In genomic region chr1:145453873-145454272, GRCh38 we compare ENCODE assay signal across 7 cellular contexts. TPM values are rescaled to one million over a fixed set of nuclear protein-coding genes. Genes with fewer than 3 reads are reported as not detected.
DNase-seq lines count a peak whose midpoint lies in the region; ATAC-seq and TF ChIP-seq lines count a peak whose summit lies in the region.
"Not testable (repeated sequence)": the region's sequence is repeated elsewhere in the genome, so short reads cannot be mapped to it uniquely, and the experiment has no call there.

No MANE protein-coding gene starts in this region.

- not testable (repeated sequence) for H3K9me2 ChIP-seq in GM23338 (ENCODE audit: insufficient read depth)

- ATAC-seq in GM23338 = peak; percentile 5; the same call in 1 of the 3 replicates

- H3K9ac ChIP-seq in HUES64 (ENCODE audit: low read depth, low read length) = not testable (repeated sequence)

- peak overlapping the region; percentile 41; the same call in 1 of the 2 replicates for H3K4me3 ChIP-seq in GM23338
- 0 out of 2 replicates have a peak overlapping the region, but pooled peaks have one; percentile 19 for H3K4me3 ChIP-seq in HUES64 (ENCODE audit: low read length)
- not testable (repeated sequence) for H3K4me3 ChIP-seq in coronary artery; osteoblast (ENCODE audit: insufficient read depth, low read length)

- CTCF ChIA-PET in activated naive CD4-positive, alpha-beta T cell treated with anti-CD3 and anti-CD28 coated beads for 36 hours (lab: Charles Lee) = not testable (repeated sequence)

- peak; percentile 5 for DNase-seq in GM23338 (ENCODE audit: low spot score)
- not testable (repeated sequence) for DNase-seq in activated naive CD4-positive, alpha-beta T cell treated with anti-CD3 and anti-CD28 coated beads for 36 hours; glutamatergic neuron; mesothelial cell of epicardium (ENCODE audit: low spot score in 2 of 2, unreplicated experiment in 2 of 2)
- DNase-seq in coronary artery (ENCODE audit: low spot score) = peak; percentile 29
- peak; percentile 29 for DNase-seq in osteoblast (ENCODE audit: insufficient read length, low spot score, missing footprints)

- not testable (repeated sequence) for TF ChIP-seq CTCF in GM23338 (conservative IDR thresholded peaks at IDR 0.05; ENCODE audit: low read depth in 2 of 2); coronary artery (IDR thresholded peaks at IDR 0.05); glutamatergic neuron (IDR thresholded peaks at IDR 0.05; ENCODE audit: partially characterized antibody, unreplicated experiment); mesothelial cell of epicardium (IDR thresholded peaks at IDR 0.05; ENCODE audit: unreplicated experiment); osteoblast (IDR thresholded peaks at IDR 0.05; ENCODE audit: extremely low read depth, low read depth, low read length)

- H3K4me1 ChIP-seq in GM23338 (ENCODE audit: insufficient read depth); HUES64 (ENCODE audit: insufficient read depth, low read length); osteoblast (ENCODE audit: insufficient read depth, low read length): not testable (repeated sequence)

- H3F3A ChIP-seq in GM23338 (replicated peaks; ENCODE audit: low read depth) = not testable (repeated sequence)

- not testable (repeated sequence) for H3K36me3 ChIP-seq in GM23338 (ENCODE audit: insufficient read depth); HUES64 (ENCODE audit: insufficient read depth, low read length); osteoblast (ENCODE audit: insufficient read depth, low read length)

- not testable (repeated sequence) for H3K27ac ChIP-seq in GM23338 (ENCODE audit: low read depth); HUES64 (ENCODE audit: low read depth, low read length); coronary artery; osteoblast (ENCODE audit: low read depth, low read length)

- peaks cover 34% of the 10 kb centered on the region for H3K27me3 Mint-ChIP-seq in GM23338 (ENCODE audit: insufficient read depth, low read depth, poor library complexity)
- H3K27me3 Mint-ChIP-seq in activated naive CD4-positive, alpha-beta T cell treated with anti-CD3 and anti-CD28 coated beads for 36 hours (ENCODE audit: low read depth) = peaks cover 26% of the 10 kb centered on the region
- H3K27me3 Mint-ChIP-seq in glutamatergic neuron (ENCODE audit: unreplicated experiment) = not testable (repeated sequence)
- H3K27me3 Mint-ChIP-seq in mesothelial cell of epicardium (ENCODE audit: low read depth) = peaks cover 44% of the 10 kb centered on the region

- 0 out of 2 replicates have a peak overlapping the region, but pooled peaks have one; percentile 86 for H2AFZ ChIP-seq in GM23338
- H2AFZ ChIP-seq in osteoblast (ENCODE audit: low read length) = not testable (repeated sequence)

- not testable (repeated sequence) for H3K4me1 Mint-ChIP-seq in GM23338; activated naive CD4-positive, alpha-beta T cell treated with anti-CD3 and anti-CD28 coated beads for 36 hours (ENCODE audit: low read depth); glutamatergic neuron (ENCODE audit: low read depth, unreplicated experiment); mesothelial cell of epicardium

- not testable (repeated sequence) for H3K79me2 ChIP-seq in GM23338 (replicated peaks; ENCODE audit: insufficient read depth); osteoblast (ENCODE audit: insufficient read depth, low read length)

- H3K9me3 Mint-ChIP-seq in GM23338; activated naive CD4-positive, alpha-beta T cell treated with anti-CD3 and anti-CD28 coated beads for 36 hours; glutamatergic neuron (ENCODE audit: unreplicated experiment); mesothelial cell of epicardium: not testable (repeated sequence)

- peak overlapping the region; percentile 60; the same call in 1 of the 2 replicates for H3K4me2 ChIP-seq in GM23338
- H3K4me2 ChIP-seq in osteoblast (ENCODE audit: insufficient read depth, low read length) = not testable (repeated sequence)

- not testable (repeated sequence) for H3K36me3 Mint-ChIP-seq in GM23338 (ENCODE audit: low read depth); activated naive CD4-positive, alpha-beta T cell treated with anti-CD3 and anti-CD28 coated beads for 36 hours (ENCODE audit: low read depth); glutamatergic neuron (ENCODE audit: unreplicated experiment); mesothelial cell of epicardium

- not testable (repeated sequence) for H4K20me1 ChIP-seq in GM23338 (replicated peaks; ENCODE audit: insufficient read depth); osteoblast (ENCODE audit: insufficient read depth, low read length)

- H3K4me3 Mint-ChIP-seq in GM23338 (peak overlapping the region; percentile 80), glutamatergic neuron (ENCODE audit: unreplicated experiment) (peak overlapping the region; percentile 87), mesothelial cell of epicardium (peak overlapping the region; percentile 22)
- peak overlapping the region; percentile 6 for H3K4me3 Mint-ChIP-seq in activated naive CD4-positive, alpha-beta T cell treated with anti-CD3 and anti-CD28 coated beads for 36 hours

- H3K9me3 ChIP-seq in HUES64 (ENCODE audit: insufficient read depth, low read depth, low read length); osteoblast (ENCODE audit: low read depth, low read length): not testable (repeated sequence)

- intact Hi-C loops in activated naive CD4-positive, alpha-beta T cell treated with anti-CD3 and anti-CD28 coated beads for 36 hours (cut with micrococcal nuclease) = not testable (repeated sequence)

- H3K27ac Mint-ChIP-seq in GM23338; activated naive CD4-positive, alpha-beta T cell treated with anti-CD3 and anti-CD28 coated beads for 36 hours; glutamatergic neuron (ENCODE audit: unreplicated experiment); mesothelial cell of epicardium: not testable (repeated sequence)

- H3K27me3 ChIP-seq in GM23338 (ENCODE audit: insufficient read depth) (peaks cover 31% of the 10 kb centered on the region), HUES64 (ENCODE audit: insufficient read depth, low read length) (peaks cover 30% of the 10 kb centered on the region)
- H3K27me3 ChIP-seq in osteoblast (ENCODE audit: insufficient read depth, low read length) = not testable (repeated sequence)

- WGBS in HUES64 = 20% methylated on average over 28 of the region's 28 CpGs

TF ChIP-seq in GM23338, 12 proteins besides CTCF, POLR2A, EP300 and RAD21:
- TF ChIP-seq EZH2phosphoT487 (IDR thresholded peaks at IDR 0.05; ENCODE audit: unreplicated experiment) = peak; percentile 59
- TF ChIP-seq EZH2 (IDR thresholded peaks at IDR 0.05; ENCODE audit: low read depth, unreplicated experiment) = peak; percentile 82

RNA-seq across cellular contexts. Expression of gene NBPF20, which starts 28.5 kb away (rescaled TPM):
- 0.83 and 1.6 TPM in 2 replicates for total RNA-seq in GM23338 (2014; rRNA removed; shearing (Covaris generic))
- polyA plus RNA-seq in GM23338 (2016; fragmentation: Nextera tagmentation; extraction: Ambion mirVana) = 0.30 and 0.50 TPM in 2 replicates
- 0.25 TPM for polyA plus RNA-seq in HUES64 (2013, experiment 1 of 2)
- 0.38 TPM for polyA plus RNA-seq in HUES64 (2013, experiment 2 of 2)
- total RNA-seq in activated naive CD4-positive, alpha-beta T cell treated with anti-CD3 and anti-CD28 coated beads for 36 hours = 1 to 10 TPM; 1.4 to 1.8 TPM
- total RNA-seq in glutamatergic neuron (ENCODE audit: unreplicated experiment) (1.2 TPM), mesothelial cell of epicardium (4.5 to 5.0 TPM (median 4.9 TPM) in 3 replicates), osteoblast (1.4 and 2.4 TPM in 2 replicates)

Comparison
In these comparisons a context has a peak if more than half of its experiments do, and no peak if none do; other contexts are left out.
1. H3K4me3 Mint-ChIP-seq: peak in every context shown above with its lines; median percentile 87 in glutamatergic neuron; 80 in GM23338; 22 in mesothelial cell of epicardium; 6 in activated naive CD4-positive, alpha-beta T cell treated with anti-CD3 and anti-CD28 coated beads for 36 hours.